ENCODE assay signal across 8 cellular contexts in the genomic region with DNA sequence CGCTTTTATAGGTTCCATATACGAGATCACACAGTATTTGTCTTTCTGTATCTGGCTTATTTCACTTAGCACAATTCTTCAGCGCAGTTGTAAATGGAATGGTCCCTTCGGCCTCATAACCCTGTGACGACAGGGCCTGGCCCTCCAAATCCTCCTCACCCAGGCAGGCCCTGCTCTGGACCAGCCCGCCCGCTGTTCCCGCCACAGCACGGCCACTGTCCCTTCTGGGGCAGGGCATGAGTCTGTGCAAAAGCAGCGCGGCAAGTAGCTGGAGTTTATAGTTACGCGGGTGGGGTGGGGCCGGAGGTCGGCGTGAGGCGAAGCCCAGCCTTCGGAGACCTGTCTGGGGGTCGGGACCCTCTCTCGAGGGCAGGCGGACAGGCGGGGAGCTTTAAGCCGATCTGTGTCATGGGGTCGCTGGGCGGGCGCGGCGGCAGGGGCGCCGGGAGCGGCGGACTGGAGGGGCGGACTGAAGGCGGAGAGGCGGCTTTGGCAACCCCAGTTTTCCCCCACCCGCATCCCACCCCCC. TPM values are rescaled to one million over a fixed set of nuclear protein-coding genes. Genes with fewer than 3 reads are reported as not detected.
DNase-seq lines count a peak whose midpoint lies in the region; ATAC-seq and TF ChIP-seq lines count a peak whose summit lies in the region.

No MANE protein-coding gene starts in this region.

- H3K4me3 Mint-ChIP-seq in dendritic cell treated with granulocyte-macrophage colony-stimulating factor and Interleukin-4, amounts not matched to agents 40 ng/mL and 50 ng/mL, for 4 days = peak overlapping the region; percentile 87

- WGBS in right lobe of liver (ENCODE audit: insufficient coverage, low coverage, low lambda C conversion rate, missing lambda C conversion rate) = 16% methylated on average over 7 of the region's 36 CpGs

- H3K4me3 ChIP-seq in right lobe of liver (peak overlapping the region; percentile 78 to 87 (median 83)), thoracic aorta (peak overlapping the region; percentile 90)

- H3K4me1 Mint-ChIP-seq in dendritic cell treated with granulocyte-macrophage colony-stimulating factor and Interleukin-4, amounts not matched to agents 40 ng/mL and 50 ng/mL, for 4 days (ENCODE audit: low read depth) = peaks cover 52% of the 10 kb centered on the region

- H3K36me3 Mint-ChIP-seq in dendritic cell treated with granulocyte-macrophage colony-stimulating factor and Interleukin-4, amounts not matched to agents 40 ng/mL and 50 ng/mL, for 4 days (ENCODE audit: low read depth) = peaks cover 47% of the 10 kb centered on the region

- peaks cover 2% of the 10 kb centered on the region for H3K27me3 Mint-ChIP-seq in dendritic cell treated with granulocyte-macrophage colony-stimulating factor and Interleukin-4, amounts not matched to agents 40 ng/mL and 50 ng/mL, for 4 days

- TF ChIP-seq CTCF in right lobe of liver (IDR thresholded peaks at IDR 0.05) (no peak), thoracic aorta (IDR thresholded peaks at IDR 0.05) (no peak)

- ATAC-seq in right lobe of liver = peak; percentile 81 to 85 (median 84)
- ATAC-seq in thoracic aorta (ENCODE audit: insufficient number of reproducible peaks, low FRiP score, low read depth) = no peak

- H3K27ac ChIP-seq in right lobe of liver (peak overlapping the region; percentile 40 to 67 (median 50)), thoracic aorta (peak overlapping the region; percentile 63 to 73)

- intact Hi-C loops in dendritic cell treated with granulocyte-macrophage colony-stimulating factor and Interleukin-4, amounts not matched to agents 40 ng/mL and 50 ng/mL, for 4 days (cut with micrococcal nuclease) = loop anchor here (5.0 to 10.0 kb wide), 2 partner anchors 63 to 160 kb away; no protein-coding TSS in a partner anchor
- intact Hi-C loops in right lobe of liver (cut with DNase I) = loop anchor here in 1 of 2 donors (10.0 kb wide), 1 partner anchor 63 kb away; no protein-coding TSS in a partner anchor

- H3K36me3 ChIP-seq in right lobe of liver (no peaks in the 10 kb centered on the region), thoracic aorta (peaks cover 4% of the 10 kb centered on the region)

- TF ChIP-seq POLR2A in right lobe of liver (IDR thresholded peaks at IDR 0.05) = no peak

- no peaks in the 10 kb centered on the region for H3K9me3 ChIP-seq in right lobe of liver
- H3K9me3 ChIP-seq in thoracic aorta = no peaks in the 10 kb centered on the region

- peak overlapping the region; percentile 87 for H3K27ac Mint-ChIP-seq in dendritic cell treated with granulocyte-macrophage colony-stimulating factor and Interleukin-4, amounts not matched to agents 40 ng/mL and 50 ng/mL, for 4 days

- H3K9me3 Mint-ChIP-seq in dendritic cell treated with granulocyte-macrophage colony-stimulating factor and Interleukin-4, amounts not matched to agents 40 ng/mL and 50 ng/mL, for 4 days = no peaks in the 10 kb centered on the region

- H3K27me3 ChIP-seq in right lobe of liver (no peaks in the 10 kb centered on the region), thoracic aorta (replicated peaks; ENCODE audit: insufficient read depth) (no peaks in the 10 kb centered on the region)

- DNase-seq in DMS79 (lab: John Stamatoyannopoulos, UW) = peak; percentile 5
- no peak for DNase-seq in DMS79 treated with DMSO at 0.1 percent for 48 hours (lab: John Stamatoyannopoulos, UW)
- DNase-seq in right lobe of liver = peak; percentile 55 to 66 (median 59)
- DNase-seq in thoracic aorta (ENCODE audit: low spot score) = no peak
- no peak for DNase-seq in NCI-H1436 treated with DMSO at 0.1 percent for 48 hours (lab: John Stamatoyannopoulos, UW)
- no peak for DNase-seq in activated T-cell treated with anti-CD3 and anti-CD28 coated beads for 4 hours
- DNase-seq in stimulated activated CD4-positive, alpha-beta T cell treated with anti-CD3 and anti-CD28 coated beads, Interleukin-4, amount 100 ng/mL, for 4 hours = no peak

- H3K4me1 ChIP-seq in right lobe of liver (peaks cover 0 to 16% (median 4%) of the 10 kb centered on the region in 4 donors), thoracic aorta (ENCODE audit: control insufficient read depth in 1 of 2, low read depth in 2 of 2) (peaks cover 14 to 15% of the 10 kb centered on the region in 2 donors)

RNA-seq across cellular contexts. Expression of a gene that starts 0.5 kb away (rescaled TPM):
- total RNA-seq in right lobe of liver (1 to 10 TPM; 4.9 to 8.1 (median 6.9) TPM), thoracic aorta (10 to 100 TPM; 19.5 to 21.4 TPM)

RNA-seq across cellular contexts. Expression of a gene that starts 18.4 kb away (rescaled TPM):
- total RNA-seq in right lobe of liver (10 to 100 TPM; 23.2 to 45.7 (median 27.2) TPM), thoracic aorta (10 to 100 TPM; 41.8 to 50.6 TPM)

Comparison
In these comparisons a context has a peak if more than half of its experiments do, and no peak if none do; other contexts are left out.
1. DNase-seq: peak in DMS79 (single experiment) and right lobe of liver (3 of 3); none in DMS79 treated with DMSO at 0.1 percent for 48 hours (single experiment), thoracic aorta (single experiment), NCI-H1436 treated with DMSO at 0.1 percent for 48 hours (single experiment), activated T-cell treated with anti-CD3 and anti-CD28 coated beads for 4 hours (single experiment) and stimulated activated CD4-positive, alpha-beta T cell treated with anti-CD3 and anti-CD28 coated beads, Interleukin-4, amount 100 ng/mL, for 4 hours (0 of 2).